1 cellular context compared by ENCODE assay signal in the genomic region with DNA sequence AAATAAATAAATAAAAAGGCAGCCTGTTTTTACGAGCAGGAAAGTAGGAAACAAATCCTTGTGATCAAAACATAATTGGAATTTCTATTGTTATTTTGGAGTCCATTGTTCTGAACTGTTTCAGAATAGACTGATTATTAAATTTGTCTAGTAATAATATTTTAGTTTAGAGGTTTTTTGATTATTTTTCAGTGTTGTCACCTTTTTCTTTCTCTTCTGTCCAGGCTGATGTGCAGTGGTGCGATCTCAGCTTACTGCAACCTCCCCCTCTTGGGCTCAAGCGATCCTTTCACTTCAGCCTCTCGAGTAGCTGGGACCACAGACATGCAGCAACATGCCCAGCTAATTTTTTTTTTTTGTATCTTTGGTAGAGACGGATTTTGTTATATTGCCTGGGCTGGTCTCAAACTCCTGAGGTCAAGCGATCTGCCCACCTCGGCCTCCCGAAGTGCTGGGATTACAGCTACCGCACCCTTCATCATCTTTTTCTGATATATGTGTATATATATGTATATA.
TF ChIP-seq lines count a peak whose summit lies in the region.

No MANE protein-coding gene starts in this region.

TF ChIP-seq in HepG2, 621 proteins besides CTCF, POLR2A, EP300 and RAD21:
- no peak for TF ChIP-seq CHD2 (IDR thresholded peaks at IDR 0.05; ENCODE audit: low read depth, low read length)
- TF ChIP-seq, protein P1, sequence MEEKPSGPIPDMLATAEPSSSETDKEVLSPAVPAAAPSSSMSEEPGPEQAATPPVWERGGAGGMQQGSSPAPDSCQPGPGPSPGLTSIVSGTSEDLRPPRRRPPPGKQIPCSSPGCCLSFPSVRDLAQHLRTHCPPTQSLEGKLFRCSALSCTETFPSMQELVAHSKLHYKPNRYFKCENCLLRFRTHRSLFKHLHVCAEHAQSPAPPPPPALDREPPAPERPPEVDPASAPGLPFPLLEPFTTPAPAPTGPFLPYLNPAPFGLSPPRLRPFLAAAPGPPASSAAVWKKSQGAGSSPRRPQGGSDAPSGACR (CRISPR knock-in tag; IDR thresholded peaks at IDR 0.05): no peak
- TF ChIP-seq SP4 (CRISPR knock-in tag; IDR thresholded peaks at IDR 0.05): no peak
